In genomic region chr2:74576830-74577229, GRCh38 we compare ENCODE assay signal across 11 cellular contexts. TPM values are rescaled to one million over a fixed set of nuclear protein-coding genes. Genes with fewer than 3 reads are reported as not detected.
DNase-seq lines count a peak whose midpoint lies in the region; ATAC-seq and TF ChIP-seq lines count a peak whose summit lies in the region.
"Had no signal": no experiment of that assay in that cellular context is flagged by ENCODE, and none has a peak within 500 bp of the region (broad histone marks: within the 10 kb centered on the region; RNA-seq: fewer than 3 reads in every experiment).

No MANE protein-coding gene starts in this region.

- peak overlapping the region in 10 of 11 experiments; percentile 51 to 80 (median 76); a peak in 20 of 22 replicates for H3K9ac ChIP-seq in BLaER1 treated with 17β-estradiol and CSF1 and Interleukin-3, amounts not matched to agents 10 nM and 100 nM

- H4K20me1 ChIP-seq in BLaER1 treated with 17β-estradiol and CSF1 and Interleukin-3, amounts not matched to agents 10 nM and 100 nM: no peaks in the 10 kb centered on the region

- peak overlapping the region; percentile 39 to 90 (median 77) for H3K4me2 ChIP-seq in BLaER1 treated with 17β-estradiol and CSF1 and Interleukin-3, amounts not matched to agents 10 nM and 100 nM

- H3K9me3 ChIP-seq in BLaER1 treated with 17β-estradiol and CSF1 and Interleukin-3, amounts not matched to agents 10 nM and 100 nM (replicated peaks in 1 of 11): peaks cover 0 to 9% (median 0%) of the 10 kb centered on the region in 11 experiments; a peak in 6 of 22 replicates

- TF ChIP-seq CTCF in epithelial cell of esophagus (IDR thresholded peaks at IDR 0.05; ENCODE audit: insufficient read depth, low read depth, low read length, missing control alignments) (peak; percentile 6), omental fat pad (IDR thresholded peaks at IDR 0.05) (no peak)

- ATAC-seq in omental fat pad (ENCODE audit: low FRiP score) (peak; percentile 92), HG02642 (IDR thresholded peaks at IDR 0.05; ENCODE audit: poor library complexity, unreplicated experiment) (no peak), HG03159 (IDR thresholded peaks at IDR 0.05; ENCODE audit: unreplicated experiment) (no peak)

- H3K4me1 ChIP-seq in BLaER1 treated with 17β-estradiol and CSF1 and Interleukin-3, amounts not matched to agents 10 nM and 100 nM: peaks cover 34 to 80% (median 66%) of the 10 kb centered on the region in 10 experiments

- H3K27ac ChIP-seq in BLaER1 treated with 17β-estradiol and CSF1 and Interleukin-3, amounts not matched to agents 10 nM and 100 nM: peak overlapping the region; percentile 61 to 95 (median 87)

- peak overlapping the region in 3 of 10 experiments; percentile 13 to 36 (median 14); a peak in 3 of 20 replicates for H3K4me3 ChIP-seq in BLaER1 treated with 17β-estradiol and CSF1 and Interleukin-3, amounts not matched to agents 10 nM and 100 nM
- no peak overlapping the region for H3K4me3 ChIP-seq in epithelial cell of esophagus (ENCODE audit: low read length)
- H3K4me3 ChIP-seq: dorsolateral prefrontal cortex had no signal

- DNase-seq in NCI-H226: peak; percentile 80
- DNase-seq in epithelial cell of esophagus (ENCODE audit: low read depth): peak; percentile 28
- DNase-seq in omental fat pad (ENCODE audit: low spot score): no peak
- DNase-seq in mesenteric fat pad (ENCODE audit: low spot score): no peak
- no peak for DNase-seq in HK-2 (ENCODE audit: unreplicated experiment)
- DNase-seq: activated CD4-positive, alpha-beta T cell treated with anti-CD3 and anti-CD28 coated beads, Interleukin-2, amount 10 ng/mL, durations not matched to agents 7 days and 5 days; naive B cell had no signal

- no peaks in the 10 kb centered on the region for H3K27me3 ChIP-seq in BLaER1 treated with 17β-estradiol and CSF1 and Interleukin-3, amounts not matched to agents 10 nM and 100 nM
- H3K27me3 ChIP-seq: dorsolateral prefrontal cortex had no signal

- no peaks in the 10 kb centered on the region for H3K36me3 ChIP-seq in BLaER1 treated with 17β-estradiol and CSF1 and Interleukin-3, amounts not matched to agents 10 nM and 100 nM

RNA-seq across cellular contexts. Expression of gene DOK1, which starts 22.3 kb away (rescaled TPM):
- total RNA-seq in omental fat pad: 10 to 100 TPM; 16.0 to 39.4 (median 30.5) TPM
- 38.2 TPM for total RNA-seq in mesenteric fat pad

RNA-seq across cellular contexts. Expression of gene LOXL3, which starts 23.1 kb away (rescaled TPM):
- 10 to 100 TPM in 2 of 4 donors, 1 to 10 TPM in 2; 7.5 to 12.4 (median 9.1) TPM for total RNA-seq in omental fat pad
- total RNA-seq in mesenteric fat pad: 8.2 TPM

RNA-seq across cellular contexts. Expression of gene HTRA2, which starts 47.1 kb away (rescaled TPM):
- total RNA-seq in omental fat pad (10 to 100 TPM; 30.7 to 45.6 (median 36.8) TPM), mesenteric fat pad (35.8 TPM)

RNA-seq across cellular contexts. Expression of gene AUP1, which starts 47.3 kb away (rescaled TPM):
- total RNA-seq in omental fat pad (100 to 1,000 TPM; 120 to 157 (median 146) TPM), mesenteric fat pad (112 TPM)

RNA-seq across cellular contexts. Expression of gene DQX1, which starts 50.8 kb away (rescaled TPM):
- total RNA-seq in omental fat pad: not detected
- not detected for total RNA-seq in mesenteric fat pad

Comparison
In these comparisons a context has a peak if more than half of its experiments do, and no peak if none do; other contexts are left out.
1. DNase-seq: peak in NCI-H226 (single experiment) and epithelial cell of esophagus (single experiment); none in omental fat pad (single experiment), mesenteric fat pad (single experiment) and HK-2 (single experiment).